Comparison of ENCODE assay signal across 1 cellular context in the genomic region with DNA sequence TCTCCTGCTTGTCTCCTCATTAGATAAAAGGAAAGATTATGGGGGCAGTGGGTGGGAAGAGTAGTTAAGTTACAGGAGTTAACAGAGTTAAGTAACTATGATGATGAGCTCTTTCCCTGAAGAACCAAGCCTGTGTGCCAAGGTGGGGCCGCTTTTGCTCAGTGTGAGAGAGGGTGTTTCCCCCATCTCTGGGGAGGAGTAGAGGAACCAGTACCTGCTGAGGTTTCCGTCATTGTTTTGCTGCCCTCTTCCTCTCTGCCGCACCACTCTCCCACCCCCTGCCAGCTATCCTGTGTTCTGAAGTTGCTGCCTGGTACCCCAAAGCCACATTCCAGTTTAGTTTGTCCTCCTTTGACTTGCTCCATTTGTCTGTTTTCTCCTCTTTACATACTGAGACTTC.
TF ChIP-seq lines count a peak whose summit lies in the region.

No MANE protein-coding gene starts in this region.

TF ChIP-seq in K562, 482 proteins besides CTCF, POLR2A, EP300 and RAD21:
- TF ChIP-seq ZNF165 (CRISPR knock-in tag; IDR thresholded peaks at IDR 0.05; ENCODE audit: borderline replicate concordance), result no peak
- TF ChIP-seq, protein P1, sequence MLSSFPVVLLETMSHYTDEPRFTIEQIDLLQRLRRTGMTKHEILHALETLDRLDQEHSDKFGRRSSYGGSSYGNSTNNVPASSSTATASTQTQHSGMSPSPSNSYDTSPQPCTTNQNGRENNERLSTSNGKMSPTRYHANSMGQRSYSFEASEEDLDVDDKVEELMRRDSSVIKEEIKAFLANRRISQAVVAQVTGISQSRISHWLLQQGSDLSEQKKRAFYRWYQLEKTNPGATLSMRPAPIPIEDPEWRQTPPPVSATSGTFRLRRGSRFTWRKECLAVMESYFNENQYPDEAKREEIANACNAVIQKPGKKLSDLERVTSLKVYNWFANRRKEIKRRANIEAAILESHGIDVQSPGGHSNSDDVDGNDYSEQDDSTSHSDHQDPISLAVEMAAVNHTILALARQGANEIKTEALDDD (IDR thresholded peaks at IDR 0.05), result peak; percentile 37; the same call in 1 of the 2 replicates
